Comparison of ENCODE assay signal across 10 cellular contexts in the genomic region with DNA sequence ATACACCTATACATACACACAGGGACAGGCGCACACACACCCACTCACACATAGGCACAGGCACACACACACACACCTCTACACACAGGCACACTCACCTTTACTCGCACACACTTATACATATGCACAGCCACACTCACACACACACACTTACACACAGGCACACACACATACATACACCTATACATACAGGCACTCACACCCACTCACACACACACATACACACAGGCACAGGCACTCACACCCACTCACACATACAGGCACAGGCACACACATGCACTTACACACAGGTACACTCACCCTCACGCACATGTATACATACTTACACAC.
A peak's percentile ranks its signal among the peaks of the same experiment; 100 is the strongest.
DNase-seq lines count a peak whose midpoint lies in the region; ATAC-seq and TF ChIP-seq lines count a peak whose summit lies in the region.
"Had no signal": no experiment of that assay in that cellular context is flagged by ENCODE, and none has a peak within 500 bp of the region (broad histone marks: within the 10 kb centered on the region; RNA-seq: fewer than 3 reads in every experiment).

No MANE protein-coding gene starts in this region.

- no peak overlapping the region for H3K4me3 Mint-ChIP-seq in effector memory CD8-positive, alpha-beta T cell
- no peak overlapping the region for H3K4me3 Mint-ChIP-seq in CD14-positive monocyte
- H3K4me3 Mint-ChIP-seq: CD8-positive, alpha-beta T cell had no signal

- H3K9me3 Mint-ChIP-seq in effector memory CD8-positive, alpha-beta T cell: peaks cover 0 to 11% of the 10 kb centered on the region in 2 donors
- peaks cover 0 to 4% (median 2%) of the 10 kb centered on the region in 7 donors for H3K9me3 Mint-ChIP-seq in CD14-positive monocyte
- H3K9me3 Mint-ChIP-seq: CD8-positive, alpha-beta T cell had no signal

- no peaks in the 10 kb centered on the region for H3K36me3 ChIP-seq in HCT116 (ENCODE audit: control insufficient read depth in 1 of 2, insufficient read depth in 2 of 2, low read length in 2 of 2)
- no peaks in the 10 kb centered on the region for H3K36me3 ChIP-seq in hepatocyte (replicated peaks; ENCODE audit: insufficient read depth, low read depth)
- no peaks in the 10 kb centered on the region for H3K36me3 ChIP-seq in stomach smooth muscle (ENCODE audit: control insufficient read depth in 2 of 2, insufficient read depth in 2 of 2, low read length in 2 of 2)

- BruUV-seq in HCT116 (replicated peaks; lab: Mats Ljungman, UMichigan): TSS peak; percentile 89

- H3K9ac ChIP-seq in HCT116 (ENCODE audit: low read length) (peak overlapping the region; percentile 76), stomach smooth muscle (ENCODE audit: low read length in 2 of 2) (no peak overlapping the region)
- H3K9ac ChIP-seq: parathyroid adenoma had no signal

- H3K9me2 ChIP-seq in HCT116 (ENCODE audit: insufficient read depth): no peaks in the 10 kb centered on the region
- no peaks in the 10 kb centered on the region for H3K9me2 ChIP-seq in hepatocyte (replicated peaks; ENCODE audit: insufficient read depth)

- CTCF ChIA-PET in HCT116 (lab: Charles Lee): interaction anchor here (1.9 to 2.4 kb wide), 2 partner anchors 28 to 235 kb away, joined by 9 read pairs; no protein-coding TSS in a partner anchor
- CTCF ChIA-PET in RWPE1 (lab: Yijun Ruan, JAX): interaction anchor here (1.2 to 2.2 kb wide), 2 partner anchors 84 to 158 kb away, joined by 3 to 14 read pairs; no protein-coding TSS in a partner anchor

- DNase-seq in HCT116 (ENCODE audit: low read depth, low spot score) (peak; percentile 13), RWPE1 (ENCODE audit: low spot score) (no peak), hepatocyte (ENCODE audit: low spot score) (no peak), CD14-positive monocyte (ENCODE audit: low spot score) (no peak), COR-L47 (lab: John Stamatoyannopoulos, UW) (no peak)
- DNase-seq in effector memory CD8-positive, alpha-beta T cell: no peak

- WGBS in hepatocyte (ENCODE audit: low lambda C conversion rate, missing lambda C conversion rate): 98% methylated on average over 3 of the region's 3 CpGs

- H3K79me2 ChIP-seq in HCT116 (ENCODE audit: insufficient read depth, low read length) (no peaks in the 10 kb centered on the region), hepatocyte (no peaks in the 10 kb centered on the region)
- H3K79me2 ChIP-seq: parathyroid adenoma had no signal

- ATAC-seq in HCT116 (no peak), GM21825 (IDR thresholded peaks at IDR 0.05; ENCODE audit: unreplicated experiment) (no peak)
- ATAC-seq in effector memory CD8-positive, alpha-beta T cell (replicated peaks): no peak

- H2AFZ ChIP-seq in HCT116 (ENCODE audit: low read depth, low read length, poor library complexity, severe bottlenecking) (no peak overlapping the region), hepatocyte (no peak overlapping the region)

- no peak overlapping the region for H3K27ac Mint-ChIP-seq in effector memory CD8-positive, alpha-beta T cell
- H3K27ac Mint-ChIP-seq in CD14-positive monocyte: no peak overlapping the region
- H3K27ac Mint-ChIP-seq: CD8-positive, alpha-beta T cell had no signal

- POLR2A ChIA-PET in HCT116 (lab: Charles Lee): interaction anchor here (1.7 to 2.5 kb wide), 3 partner anchors 40 to 59 kb away, joined by 5 to 14 read pairs (median 11); no protein-coding TSS in a partner anchor
- POLR2A ChIA-PET in RWPE1 (lab: Yijun Ruan, JAX; ENCODE audit: low non-redundant PET): interaction anchor here (0.6 to 1.9 kb wide), 2 partner anchors 60 to 190 kb away, joined by 3 to 9 read pairs; a partner anchor contains a TSS

- H3K27ac ChIP-seq in HCT116 (ENCODE audit: low read depth, low read length) (peak overlapping the region; percentile 94), RWPE1 (peak overlapping the region; percentile 99), hepatocyte (peak overlapping the region; percentile 65), stomach smooth muscle (ENCODE audit: low read length) (peak overlapping the region; percentile 66)
- H3K27ac ChIP-seq: parathyroid adenoma had no signal

- H3K4me1 ChIP-seq in HCT116 (ENCODE audit: control insufficient read depth in 1 of 2, insufficient read depth in 2 of 2, low read length in 2 of 2) (peaks cover 50 to 66% of the 10 kb centered on the region in 2 experiments), hepatocyte (ENCODE audit: insufficient read depth) (peaks cover 8% of the 10 kb centered on the region), stomach smooth muscle (ENCODE audit: control insufficient read depth, insufficient read depth, low read length) (peaks cover 50% of the 10 kb centered on the region)

- H3K4me1 Mint-ChIP-seq in effector memory CD8-positive, alpha-beta T cell (ENCODE audit: low read depth in 2 of 2): peaks cover 0 to 6% of the 10 kb centered on the region in 2 donors
- peaks cover 27% of the 10 kb centered on the region for H3K4me1 Mint-ChIP-seq in CD14-positive monocyte

- TF ChIP-seq CTCF in HCT116 (IDR thresholded peaks at IDR 0.05 in 2 of 3, conservative IDR thresholded peaks at IDR 0.05 in 1 of 3; ENCODE audit: borderline replicate concordance in 1 of 3, insufficient read depth in 1 of 3, low read depth in 2 of 3, low read length in 2 of 3) (no peak), RWPE1 (conservative IDR thresholded peaks at IDR 0.05; ENCODE audit: low read depth) (no peak), hepatocyte (IDR thresholded peaks at IDR 0.05; ENCODE audit: poor library complexity) (no peak), CD14-positive monocyte (IDR thresholded peaks at IDR 0.05) (no peak)

- RAD21 ChIA-PET in HCT116 (lab: Charles Lee; ENCODE audit: low non-redundant PET in 1 of 2, low total read pairs in 2 of 2, uncharacterized antibody in 2 of 2, unreplicated experiment in 2 of 2): no interaction called here

- no peak for TF ChIP-seq RAD21 in HCT116 (IDR thresholded peaks at IDR 0.05; ENCODE audit: low read depth)

- H3K27me3 Mint-ChIP-seq in effector memory CD8-positive, alpha-beta T cell: peaks cover 0 to 10% of the 10 kb centered on the region in 2 donors
- peaks cover under 1 to 7% (median 6%) of the 10 kb centered on the region in 3 donors for H3K27me3 Mint-ChIP-seq in CD14-positive monocyte (ENCODE audit: low read depth in 3 of 3)

- H3K4me2 ChIP-seq in HCT116 (ENCODE audit: low read length) (peak overlapping the region; percentile 92), hepatocyte (no peak overlapping the region)

- H3K27me3 ChIP-seq in HCT116 (ENCODE audit: insufficient read depth, low read length) (no peaks in the 10 kb centered on the region), hepatocyte (no peaks in the 10 kb centered on the region), stomach smooth muscle (ENCODE audit: control insufficient read depth in 1 of 2, insufficient read depth in 2 of 2, low read length in 2 of 2) (no peaks in the 10 kb centered on the region)

- H3K9me3 ChIP-seq in HCT116 (ENCODE audit: control insufficient read depth in 1 of 2, insufficient read depth in 1 of 2, low read depth in 1 of 2, low read length in 2 of 2) (no peaks in the 10 kb centered on the region), hepatocyte (ENCODE audit: low read depth) (no peaks in the 10 kb centered on the region), stomach smooth muscle (ENCODE audit: control insufficient read depth in 2 of 2, low read length in 2 of 2) (no peaks in the 10 kb centered on the region)

- TF ChIP-seq POLR2A in HCT116 (IDR thresholded peaks at IDR 0.05; ENCODE audit: borderline replicate concordance, extremely low read depth, insufficient read depth, insufficient read length): no peak

- intact Hi-C loops in HCT116 (cut with micrococcal nuclease) (loop anchor here (1.0 to 5.0 kb wide), 4 partner anchors 47 to 234 kb away; a partner anchor contains a TSS), CD14-positive monocyte (cut with micrococcal nuclease) (loop anchor here (2.0 to 5.0 kb wide), 2 partner anchors 36 to 61 kb away; a partner anchor contains a TSS)

- H3K4me3 ChIP-seq in HCT116 (replicated peaks in 1 of 2; ENCODE audit: low read depth in 1 of 2, low read length in 2 of 2): peak overlapping the region; percentile 45 to 57
- no peak overlapping the region for H3K4me3 ChIP-seq in hepatocyte
- no peak overlapping the region for H3K4me3 ChIP-seq in stomach smooth muscle (ENCODE audit: low read length in 2 of 2)

- H4K20me1 ChIP-seq in HCT116 (ENCODE audit: insufficient read depth) (no peaks in the 10 kb centered on the region), hepatocyte (ENCODE audit: insufficient read depth, poor library complexity, severe bottlenecking) (no peaks in the 10 kb centered on the region)

- H3K36me3 Mint-ChIP-seq in effector memory CD8-positive, alpha-beta T cell (ENCODE audit: insufficient read depth): peaks cover 2% of the 10 kb centered on the region
- H3K36me3 Mint-ChIP-seq in CD14-positive monocyte: peaks cover 0 to 4% of the 10 kb centered on the region in 2 donors
- H3K36me3 Mint-ChIP-seq: CD8-positive, alpha-beta T cell had no signal

TF ChIP-seq in HCT116, 20 proteins besides CTCF, POLR2A, EP300 and RAD21 (continues in another document):
- no peak for TF ChIP-seq ZFX (IDR thresholded peaks at IDR 0.05)
- TF ChIP-seq ZNF274 (IDR thresholded peaks at IDR 0.05; ENCODE audit: low read depth, low read length): no peak
- no peak for TF ChIP-seq SP1 (IDR thresholded peaks at IDR 0.05; ENCODE audit: low read depth)
- no peak for TF ChIP-seq JUND (IDR thresholded peaks at IDR 0.05)
- TF ChIP-seq YY1 (IDR thresholded peaks at IDR 0.05; ENCODE audit: extremely low read depth, insufficient replicate concordance, low read depth, low read length): no peak
- no peak for TF ChIP-seq ELF1 (IDR thresholded peaks at IDR 0.05; ENCODE audit: borderline replicate concordance, low read depth)
- TF ChIP-seq SRF (IDR thresholded peaks at IDR 0.05; ENCODE audit: low read depth): no peak
- TF ChIP-seq EGR1 (IDR thresholded peaks at IDR 0.05; ENCODE audit: low read depth): no peak
- no peak for TF ChIP-seq POLR2AphosphoS5 (IDR thresholded peaks at IDR 0.05; ENCODE audit: low read depth, low read length)
- TF ChIP-seq, protein P1, sequence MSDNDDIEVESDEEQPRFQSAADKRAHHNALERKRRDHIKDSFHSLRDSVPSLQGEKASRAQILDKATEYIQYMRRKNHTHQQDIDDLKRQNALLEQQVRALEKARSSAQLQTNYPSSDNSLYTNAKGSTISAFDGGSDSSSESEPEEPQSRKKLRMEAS (IDR thresholded peaks at IDR 0.05): no peak
- TF ChIP-seq CBX3 (IDR thresholded peaks at IDR 0.05; ENCODE audit: low read depth): no peak
- no peak for TF ChIP-seq CEBPB (IDR thresholded peaks at IDR 0.05; ENCODE audit: low read depth)
- no peak for TF ChIP-seq EZH2 (IDR thresholded peaks at IDR 0.05)
- no peak for TF ChIP-seq SIN3A (IDR thresholded peaks at IDR 0.05; ENCODE audit: low read depth)

Comparison
In these comparisons a context has a peak if more than half of its experiments do, and no peak if none do; other contexts are left out.
1. H3K4me3 ChIP-seq: peak in HCT116 (2 of 2); none in hepatocyte (single experiment) and stomach smooth muscle (0 of 2).
2. Peak in every context shown above with its lines, with median percentiles within 50 percentile points of each other: H3K27ac ChIP-seq.